Comparison of ENCODE assay signal across 19 cellular contexts in genomic region chr19:45140533-45140932, GRCh38. TPM values are rescaled to one million over a fixed set of nuclear protein-coding genes. Genes with fewer than 3 reads are reported as not detected.
A peak's percentile ranks its signal among the peaks of the same experiment; 100 is the strongest.
DNase-seq lines count a peak whose midpoint lies in the region; ATAC-seq, FAIRE-seq and TF ChIP-seq lines count a peak whose summit lies in the region.
"Had no signal": no experiment of that assay in that cellular context is flagged by ENCODE, and none has a peak within 500 bp of the region (broad histone marks: within the 10 kb centered on the region; RNA-seq: fewer than 3 reads in every experiment).

No MANE protein-coding gene starts in this region.

- no peak overlapping the region for H3K27ac ChIP-seq in IMR-90 (ENCODE audit: insufficient read depth, low read length)
- H3K27ac ChIP-seq in astrocyte (ENCODE audit: low read depth, low read length) = no peak overlapping the region
- H3K27ac ChIP-seq: C4-2B had no signal

- H2BK20ac ChIP-seq in IMR-90 (ENCODE audit: low read depth, low read length) = no peak overlapping the region

- H3K4me1 ChIP-seq in IMR-90 (ENCODE audit: control insufficient read depth, insufficient read depth, low read length) (0 out of 2 replicates have a peak, but pooled peaks cover 2% of the 10 kb centered on the region), astrocyte (ENCODE audit: insufficient read depth, low read length) (no peaks in the 10 kb centered on the region)
- H3K4me1 ChIP-seq: BE2C, Caco-2 had no signal

- H3K9me3 ChIP-seq in IMR-90 (ENCODE audit: control insufficient read depth, insufficient read depth, low read length) = no peaks in the 10 kb centered on the region
- H3K9me3 ChIP-seq in astrocyte (ENCODE audit: insufficient read depth, low read depth, low read length) = no peaks in the 10 kb centered on the region
- H3K9me3 ChIP-seq: BE2C, Caco-2 had no signal

- POLR2A ChIA-PET in IMR-90 (lab: Charles Lee; ENCODE audit: unreplicated experiment) = no interaction called here

- TF ChIP-seq POLR2A in IMR-90 (IDR thresholded peaks at IDR 0.05; ENCODE audit: low read depth, low read length) (no peak), H54 (IDR thresholded peaks at IDR 0.05; ENCODE audit: low read depth, low read length) (no peak)

- H3K56ac ChIP-seq in IMR-90 (ENCODE audit: extremely low read depth, insufficient read depth, low read length) = no peak overlapping the region

- H4K20me1 ChIP-seq in IMR-90 (ENCODE audit: insufficient read depth, low read length) (peaks cover 28% of the 10 kb centered on the region), astrocyte (ENCODE audit: insufficient read depth, low read length) (peaks cover 43% of the 10 kb centered on the region)

- H3K79me2 ChIP-seq in astrocyte (ENCODE audit: insufficient read depth, low read length) = peaks cover 27% of the 10 kb centered on the region

- H3K18ac ChIP-seq in IMR-90 (ENCODE audit: low read depth, low read length) = no peak overlapping the region

- H3K9ac ChIP-seq in IMR-90 (ENCODE audit: low read depth, low read length) (no peak overlapping the region), astrocyte (ENCODE audit: low read length) (no peak overlapping the region)

- H2AFZ ChIP-seq in IMR-90 (replicated peaks; ENCODE audit: low read length, poor library complexity) (no peak overlapping the region), astrocyte (ENCODE audit: low read depth, low read length) (no peak overlapping the region)

- no peak overlapping the region for H4K8ac ChIP-seq in IMR-90 (ENCODE audit: low read depth in 2 of 2, low read length in 2 of 2)

- peaks cover 4% of the 10 kb centered on the region; the same call in 1 of the 2 replicates for H3K9me1 ChIP-seq in IMR-90 (ENCODE audit: insufficient read depth, low read length)

- in situ Hi-C loops in IMR-90 (cut with MboI; ENCODE audit: low sequenced_read_pairs) = no loop called here

- no peak overlapping the region for H2BK15ac ChIP-seq in IMR-90 (ENCODE audit: low read depth, low read length)

- no peak overlapping the region for H2BK5ac ChIP-seq in IMR-90 (ENCODE audit: low read depth, low read length, poor library complexity, severe bottlenecking)

- intact Hi-C loops in IMR-90 (cut with micrococcal nuclease) = no loop called here

- no peak for DNase-seq in IMR-90
- DNase-seq in astrocyte (ENCODE audit: low read depth) = no peak
- peak; percentile 14 for DNase-seq in epidermal melanocyte (ENCODE audit: insufficient read length, low spot score)
- no peak for DNase-seq in kidney glomerular epithelial cell (lab: John Stamatoyannopoulos, UW)
- DNase-seq in H54 (ENCODE audit: insufficient read length, low spot score) = no peak
- DNase-seq: ACHN; BE2C; Caco-2; CD4-positive, alpha-beta T cell; GOT3; H9 had no signal

- no peak overlapping the region for H2BK120ac ChIP-seq in IMR-90 (ENCODE audit: low read depth, low read length)

- no peak overlapping the region for H2AK5ac ChIP-seq in IMR-90 (ENCODE audit: low read depth, low read length)

- H3K4ac ChIP-seq in IMR-90 (ENCODE audit: low read depth, low read length) = no peak overlapping the region

- H3K4me3 ChIP-seq in IMR-90 (ENCODE audit: insufficient read depth, low read depth, low read length) = no peak overlapping the region
- H3K4me3 ChIP-seq in astrocyte (ENCODE audit: insufficient read depth, low read depth, low read length) = no peak overlapping the region

- peak overlapping the region; percentile 66 for H3K27ac Mint-ChIP-seq in astrocyte (ENCODE audit: unreplicated experiment)
- H3K27ac Mint-ChIP-seq: CD4-positive, alpha-beta T cell; IgD-negative memory B cell had no signal

- no peak overlapping the region for H3K4me2 ChIP-seq in IMR-90 (ENCODE audit: low read depth, low read length)
- no peak overlapping the region for H3K4me2 ChIP-seq in astrocyte (ENCODE audit: low read length)

- H3K4me1 Mint-ChIP-seq in astrocyte (ENCODE audit: low read depth, unreplicated experiment) = peaks cover 17% of the 10 kb centered on the region

- no peak overlapping the region for H3K23ac ChIP-seq in IMR-90 (ENCODE audit: low read depth, low read length)

- H3K27me3 ChIP-seq in IMR-90 (ENCODE audit: control insufficient read depth, insufficient read depth, low read length) (no peaks in the 10 kb centered on the region), astrocyte (ENCODE audit: insufficient read depth, low read length) (no peaks in the 10 kb centered on the region)
- H3K27me3 ChIP-seq: BE2C had no signal

- peaks cover 22 to 42% of the 10 kb centered on the region in 2 experiments; a peak in 3 of 4 replicates for H3K79me1 ChIP-seq in IMR-90 (ENCODE audit: low read depth in 1 of 2, low read length in 2 of 2)

- FAIRE-seq in astrocyte (lab: Jason Lieb, UNC) (no peak), H54 (lab: Jason Lieb, UNC) (no peak)
- FAIRE-seq: A204.1, D721Med, G401.6, GM12891, HTR-8/SVneo had no signal

- TF ChIP-seq CTCF in IMR-90 (conservative IDR thresholded peaks at IDR 0.05; ENCODE audit: low read depth, low read length) = no peak
- no peak for TF ChIP-seq CTCF in astrocyte (IDR thresholded peaks at IDR 0.05; ENCODE audit: insufficient read depth, low read depth, low read length)

- H3K36me3 Mint-ChIP-seq in astrocyte (ENCODE audit: low read depth, unreplicated experiment) = peaks cover 4% of the 10 kb centered on the region
- H3K36me3 Mint-ChIP-seq: IgD-negative memory B cell had no signal

- WGBS in IMR-90 (ENCODE audit: extremely low coverage in 2 of 2, insufficient read length in 1 of 2), 2 experiments = 97% methylated on average over 3 of the region's 11 CpGs; no CpG with 5 or more reads in 1 of the 2 experiments

- dilution Hi-C loops in IMR-90 (cut with HindIII; ENCODE audit: low sequenced_read_pairs, unreplicated experiment) = no loop called here

- no TSS peak for BruUV-seq in IMR-90 (replicated peaks; lab: Mats Ljungman, UMichigan)

- no peak overlapping the region for H4K91ac ChIP-seq in IMR-90 (ENCODE audit: insufficient read depth, low read depth, low read length)

- CTCF ChIA-PET in IMR-90 (lab: Yijun Ruan, JAX) = interaction anchor here (1.0 kb wide), 1 partner anchor 9 kb away, joined by 6 read pairs; no protein-coding TSS in a partner anchor

- H3K4me3 Mint-ChIP-seq in astrocyte (ENCODE audit: unreplicated experiment) = no peak overlapping the region
- H3K4me3 Mint-ChIP-seq: CD4-positive, alpha-beta T cell; H9; IgD-negative memory B cell had no signal

- H4K5ac ChIP-seq in IMR-90 (ENCODE audit: low read depth, low read length) = no peak overlapping the region

- H3K27me3 Mint-ChIP-seq in astrocyte (ENCODE audit: low read depth, unreplicated experiment) = no peaks in the 10 kb centered on the region
- H3K27me3 Mint-ChIP-seq: CD4-positive, alpha-beta T cell had no signal

- H3K36me3 ChIP-seq in IMR-90 (ENCODE audit: control insufficient read depth, insufficient read depth, low read length) = peaks cover 35% of the 10 kb centered on the region
- H3K36me3 ChIP-seq in astrocyte (ENCODE audit: insufficient read depth, low read length) = peaks cover 3% of the 10 kb centered on the region

- peak overlapping the region; percentile 13 for H2AK9ac ChIP-seq in IMR-90 (replicated peaks; ENCODE audit: low read depth, low read length, poor library complexity)

- no peak overlapping the region for H3K14ac ChIP-seq in IMR-90 (replicated peaks; ENCODE audit: low read depth, low read length)

- no peak for TF ChIP-seq RAD21 in IMR-90 (IDR thresholded peaks at IDR 0.05; ENCODE audit: low read length)

- H3K9me3 Mint-ChIP-seq in astrocyte (ENCODE audit: unreplicated experiment) = no peaks in the 10 kb centered on the region
- H3K9me3 Mint-ChIP-seq: CD4-positive, alpha-beta T cell; H9; IgD-negative memory B cell had no signal

- ATAC-seq in IMR-90 (ENCODE audit: low read depth) = no peak
- ATAC-seq in GM19463 (IDR thresholded peaks at IDR 0.05; ENCODE audit: unreplicated experiment) = no peak

TF ChIP-seq in IMR-90, 13 proteins besides CTCF, POLR2A, EP300 and RAD21 (continues in another document):
- TF ChIP-seq RCOR1 (IDR thresholded peaks at IDR 0.05; ENCODE audit: insufficient replicate concordance, low read length) (no peak), CEBPB (IDR thresholded peaks at IDR 0.05; ENCODE audit: low read depth, low read length) (no peak), MAFK (IDR thresholded peaks at IDR 0.05; ENCODE audit: low read depth, low read length) (no peak), RFX5 (IDR thresholded peaks at IDR 0.05; ENCODE audit: low read depth, low read length) (no peak), SMC3 (IDR thresholded peaks at IDR 0.05; ENCODE audit: low read depth, low read length) (no peak), BHLHE40 (IDR thresholded peaks at IDR 0.05; ENCODE audit: low read depth, low read length) (no peak), ELK1 (IDR thresholded peaks at IDR 0.05; ENCODE audit: borderline replicate concordance, low read depth, low read length) (no peak), CHD1 (IDR thresholded peaks at IDR 0.05; ENCODE audit: low read depth, low read length) (no peak)

RNA-seq across cellular contexts. Expression of gene NKPD1, which starts 20.2 kb away (rescaled TPM):
- total RNA-seq in IMR-90 (2012; rRNA removed) (under 0.01 TPM in 2 replicates), astrocyte (not detected in 2 replicates)
- polyA plus RNA-seq in IMR-90 (2012; rRNA removed) = 0.09 and 0.14 TPM in 2 replicates
- 0.06 and 0.14 TPM in 2 replicates for polyA plus RNA-seq in IMR-90 (2012; cell fraction: cytosol; rRNA removed)
- polyA plus RNA-seq in IMR-90 (2012; cell fraction: nucleus; rRNA removed; ENCODE audit: low replicate concordance) = 0.15 and 0.71 TPM in 2 replicates
- polyA plus RNA-seq: IgD-negative memory B cell had no signal

RNA-seq across cellular contexts. Expression of gene TRAPPC6A, which starts 37.5 kb away (rescaled TPM):
- 3.1 and 4.1 TPM in 2 replicates for total RNA-seq in IMR-90 (2012; rRNA removed)
- polyA plus RNA-seq in IMR-90 (2012; rRNA removed) = 11.9 and 13.4 TPM in 2 replicates
- 10.6 and 35.3 TPM in 2 replicates for polyA plus RNA-seq in IMR-90 (2012; cell fraction: cytosol; rRNA removed)
- 5.3 and 9.9 TPM in 2 replicates for polyA plus RNA-seq in IMR-90 (2012; cell fraction: nucleus; rRNA removed; ENCODE audit: low replicate concordance)
- 14.7 and 16.4 TPM in 2 replicates for total RNA-seq in astrocyte

RNA-seq across cellular contexts. Expression of gene BLOC1S3, which starts 38.1 kb away (rescaled TPM):
- 0.83 and 1.1 TPM in 2 replicates for total RNA-seq in IMR-90 (2012; rRNA removed)
- polyA plus RNA-seq in IMR-90 (2012; rRNA removed) = 4.7 and 4.9 TPM in 2 replicates
- polyA plus RNA-seq in IMR-90 (2012; cell fraction: cytosol; rRNA removed) = 3.6 and 6.5 TPM in 2 replicates
- polyA plus RNA-seq in IMR-90 (2012; cell fraction: nucleus; rRNA removed; ENCODE audit: low replicate concordance) = 4.6 and 6.9 TPM in 2 replicates
- total RNA-seq in astrocyte = 14.5 TPM in 2 replicates

RNA-seq across cellular contexts. Expression of gene PPP1R37, which starts 47.6 kb away (rescaled TPM):
- total RNA-seq in IMR-90 (2012; rRNA removed) (13.1 and 13.9 TPM in 2 replicates), astrocyte (29.1 and 29.2 TPM in 2 replicates)
- 18.5 and 20.8 TPM in 2 replicates for polyA plus RNA-seq in IMR-90 (2012; rRNA removed)
- polyA plus RNA-seq in IMR-90 (2012; cell fraction: cytosol; rRNA removed) = 14.0 and 22.6 TPM in 2 replicates
- 41.6 and 72.5 TPM in 2 replicates for polyA plus RNA-seq in IMR-90 (2012; cell fraction: nucleus; rRNA removed; ENCODE audit: low replicate concordance)
